ENCODE assay signal across 16 cellular contexts in the genomic region with DNA sequence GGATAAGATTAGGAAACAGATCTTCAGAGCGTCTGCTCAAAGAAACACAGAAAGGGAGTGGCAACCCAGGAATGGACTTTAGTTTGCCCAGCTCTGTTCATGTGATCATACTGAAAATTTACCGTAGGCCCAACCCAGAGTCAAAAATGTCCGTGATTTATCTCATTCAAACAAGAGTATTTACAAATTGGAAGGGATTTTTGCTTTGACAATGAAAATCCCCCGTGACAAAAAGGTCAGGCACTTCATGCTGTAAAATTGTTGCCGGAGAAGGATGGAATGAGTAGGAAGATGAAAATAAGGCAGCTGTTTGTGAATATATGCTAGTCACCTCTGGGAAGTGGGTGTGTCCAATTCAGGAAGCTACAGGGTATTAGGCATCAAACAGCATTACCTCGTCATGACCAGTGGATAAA. TPM values are rescaled to one million over a fixed set of nuclear protein-coding genes. Genes with fewer than 3 reads are reported as not detected.
A peak's percentile ranks its signal among the peaks of the same experiment; 100 is the strongest.
DNase-seq lines count a peak whose midpoint lies in the region; ATAC-seq and TF ChIP-seq lines count a peak whose summit lies in the region.
"Had no signal": no experiment of that assay in that cellular context is flagged by ENCODE, and none has a peak within 500 bp of the region (broad histone marks: within the 10 kb centered on the region; RNA-seq: fewer than 3 reads in every experiment).

No MANE protein-coding gene starts in this region.

- ATAC-seq in central memory CD8-positive, alpha-beta T cell (replicated peaks; ENCODE audit: extremely low read depth, poor library complexity, severe bottlenecking), result no peak

- H3K27me3 ChIP-seq in ACC112 (ENCODE audit: insufficient read depth, low read length) (no peaks in the 10 kb centered on the region), mucosa of rectum (ENCODE audit: control insufficient read depth in 2 of 2, insufficient read depth in 2 of 2, low read length in 2 of 2) (no peaks in the 10 kb centered on the region), BE2C (no peaks in the 10 kb centered on the region)
- H3K27me3 ChIP-seq: BLaER1, dorsolateral prefrontal cortex, pancreas had no signal

- H3K4me3 ChIP-seq in ACC112 (ENCODE audit: low read depth, low read length) (no peak overlapping the region), mucosa of rectum (ENCODE audit: low read length in 2 of 2) (peak overlapping the region; percentile 65 to 81), BE2C (ENCODE audit: low read depth, low read length) (no peak overlapping the region)
- H3K4me3 ChIP-seq: BLaER1, pancreas, SK-N-MC had no signal

- H3K9me3 ChIP-seq in mucosa of rectum (ENCODE audit: control insufficient read depth in 2 of 2, low read length in 2 of 2), result no peaks in the 10 kb centered on the region
- H3K9me3 ChIP-seq in BE2C, result no peaks in the 10 kb centered on the region
- H3K9me3 ChIP-seq: BLaER1, pancreas had no signal

- no peaks in the 10 kb centered on the region for H3K4me1 Mint-ChIP-seq in central memory CD8-positive, alpha-beta T cell

- intact Hi-C loops in cardiac septum (cut with DNase I), result no loop called here

- peak overlapping the region; percentile 71 for H2AFZ ChIP-seq in ACC112 (ENCODE audit: low read length, unreplicated experiment)

- H3K36me3 Mint-ChIP-seq in central memory CD8-positive, alpha-beta T cell (ENCODE audit: insufficient read depth), result peaks cover 2% of the 10 kb centered on the region

- H3K27ac Mint-ChIP-seq in central memory CD8-positive, alpha-beta T cell (ENCODE audit: low read depth), result no peak overlapping the region

- H3K4me1 ChIP-seq in ACC112 (ENCODE audit: control insufficient read depth, insufficient read depth, low read length, unreplicated experiment) (peaks cover 43% of the 10 kb centered on the region), mucosa of rectum (ENCODE audit: control insufficient read depth in 2 of 2, insufficient read depth in 2 of 2, low read length in 2 of 2) (peaks cover 12 to 18% of the 10 kb centered on the region in 2 donors), BE2C (no peaks in the 10 kb centered on the region)
- H3K4me1 ChIP-seq: BLaER1 had no signal

- DNase-seq in LHCN-M2 (ENCODE audit: low read depth), result peak; percentile 43
- no peak for DNase-seq in central memory CD8-positive, alpha-beta T cell (ENCODE audit: low spot score in 2 of 2)
- no peak for DNase-seq in NCI-H1092 treated with DMSO at 0.1 percent for 48 hours (lab: John Stamatoyannopoulos, UW)
- no peak for DNase-seq in BE2C
- no peak for DNase-seq in KG1 (lab: John Stamatoyannopoulos, UW)
- no peak for DNase-seq in cardiac septum (ENCODE audit: low spot score)
- DNase-seq: dorsolateral prefrontal cortex; KBM-7; NCI-H187 treated with DMSO at 0.1 percent for 48 hours; NK-92 treated with Interleukin-12 subunit alpha and Interleukin-12 subunit beta, amount 100 ng/mL, for 24 hours; pancreas; stimulated activated CD4-positive, alpha-beta T cell treated with anti-CD3 and anti-CD28 coated beads, Interleukin-4, amount 100 ng/mL, for 1 hour had no signal

- peak overlapping the region; percentile 17 for H3K4me3 Mint-ChIP-seq in central memory CD8-positive, alpha-beta T cell

- no peak for TF ChIP-seq CTCF in BE2C (IDR thresholded peaks at IDR 0.05; ENCODE audit: low read depth, low read length)

- H3K27ac ChIP-seq in ACC112 (ENCODE audit: low read depth, low read length) (no peak overlapping the region), mucosa of rectum (ENCODE audit: low read depth in 2 of 2, low read length in 2 of 2) (peak overlapping the region; percentile 88 to 92)
- H3K27ac ChIP-seq: BLaER1, pancreas, SK-N-MC had no signal

- H3K9me3 Mint-ChIP-seq in central memory CD8-positive, alpha-beta T cell, result peaks cover 4% of the 10 kb centered on the region

- H3K36me3 ChIP-seq in ACC112 (ENCODE audit: insufficient read depth, low read length) (peaks cover 5% of the 10 kb centered on the region; the same call in 1 of the 2 replicates), mucosa of rectum (ENCODE audit: control insufficient read depth in 2 of 2, insufficient read depth in 2 of 2, low read length in 2 of 2) (no peaks in the 10 kb centered on the region), BE2C (no peaks in the 10 kb centered on the region)
- H3K36me3 ChIP-seq: BLaER1, pancreas had no signal

- no peaks in the 10 kb centered on the region for H3K27me3 Mint-ChIP-seq in central memory CD8-positive, alpha-beta T cell

- H3K79me2 ChIP-seq in ACC112 (ENCODE audit: control insufficient read depth, insufficient read depth, low read length, unreplicated experiment), result no peaks in the 10 kb centered on the region

- H3K9ac ChIP-seq in mucosa of rectum (ENCODE audit: low read depth in 1 of 2, low read length in 2 of 2), result peak overlapping the region in 1 of 2 donors; percentile 66
- H3K9ac ChIP-seq: BLaER1 had no signal

RNA-seq across cellular contexts. Expression of gene SULT1B1, which starts 1.2 kb away (rescaled TPM):
- total RNA-seq in LHCN-M2 (2014; rRNA removed) (0.17 and 0.58 TPM in 2 replicates), cardiac septum (0.59 TPM)
- polyA plus RNA-seq in LHCN-M2 (2012), result 0.01 TPM
- polyA plus RNA-seq in BE2C (2012; ENCODE audit: insufficient read depth, insufficient read length, low read depth), result not detected

Comparison
In these comparisons a context has a peak if more than half of its experiments do, and no peak if none do; other contexts are left out.
1. H3K4me3 ChIP-seq: peak in mucosa of rectum (2 of 2); none in ACC112 (single experiment) and BE2C (single experiment).